In the genomic region with DNA sequence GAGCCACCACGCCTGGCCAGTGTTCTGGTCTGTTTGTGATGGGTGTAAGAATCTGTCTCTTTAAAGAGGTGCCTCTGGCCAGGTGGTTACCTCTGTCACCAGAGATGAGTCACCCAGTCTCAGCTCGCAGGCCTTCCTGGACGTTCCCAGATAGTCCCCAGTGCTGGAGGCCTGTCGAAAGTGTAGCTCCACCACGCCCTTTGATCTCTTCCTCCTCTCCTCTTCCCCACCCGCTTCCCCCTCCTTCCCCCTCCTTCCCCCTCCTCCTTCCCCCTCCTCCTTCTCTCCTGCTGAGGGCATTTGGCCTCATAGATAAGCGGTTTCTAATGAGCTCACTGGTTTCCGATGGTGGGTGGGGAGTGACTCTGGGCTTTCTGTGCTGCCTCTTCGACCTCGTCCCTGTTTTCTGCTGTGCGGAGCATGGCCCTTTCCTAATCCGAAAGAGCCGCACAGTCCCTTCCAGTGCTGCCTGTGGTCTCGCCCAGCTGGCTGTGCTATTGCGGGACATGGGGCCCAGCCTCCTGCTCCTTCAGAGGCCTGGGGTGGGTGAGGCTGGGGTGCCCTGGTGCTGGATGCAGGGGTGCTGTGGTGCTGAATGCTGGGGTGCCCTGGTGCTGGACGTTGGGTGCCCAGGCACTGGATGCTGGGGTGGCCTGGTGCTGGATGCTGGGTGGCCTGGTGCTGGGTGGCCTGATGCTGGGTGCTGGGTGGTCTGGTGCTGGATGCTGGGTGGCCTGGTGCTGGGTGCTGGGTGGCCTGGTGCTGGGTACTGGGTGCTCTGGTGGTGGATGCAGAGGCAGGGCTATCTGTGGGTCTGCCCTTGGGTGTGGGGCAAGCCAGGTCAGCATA, we compare ENCODE assay signal across 1 cellular context.
TF ChIP-seq lines count a peak whose summit lies in the region.

No MANE protein-coding gene starts in this region.

TF ChIP-seq in K562, 482 proteins besides CTCF, POLR2A, EP300 and RAD21 (continued from another document and continues in another):
- TF ChIP-seq, protein P1, sequence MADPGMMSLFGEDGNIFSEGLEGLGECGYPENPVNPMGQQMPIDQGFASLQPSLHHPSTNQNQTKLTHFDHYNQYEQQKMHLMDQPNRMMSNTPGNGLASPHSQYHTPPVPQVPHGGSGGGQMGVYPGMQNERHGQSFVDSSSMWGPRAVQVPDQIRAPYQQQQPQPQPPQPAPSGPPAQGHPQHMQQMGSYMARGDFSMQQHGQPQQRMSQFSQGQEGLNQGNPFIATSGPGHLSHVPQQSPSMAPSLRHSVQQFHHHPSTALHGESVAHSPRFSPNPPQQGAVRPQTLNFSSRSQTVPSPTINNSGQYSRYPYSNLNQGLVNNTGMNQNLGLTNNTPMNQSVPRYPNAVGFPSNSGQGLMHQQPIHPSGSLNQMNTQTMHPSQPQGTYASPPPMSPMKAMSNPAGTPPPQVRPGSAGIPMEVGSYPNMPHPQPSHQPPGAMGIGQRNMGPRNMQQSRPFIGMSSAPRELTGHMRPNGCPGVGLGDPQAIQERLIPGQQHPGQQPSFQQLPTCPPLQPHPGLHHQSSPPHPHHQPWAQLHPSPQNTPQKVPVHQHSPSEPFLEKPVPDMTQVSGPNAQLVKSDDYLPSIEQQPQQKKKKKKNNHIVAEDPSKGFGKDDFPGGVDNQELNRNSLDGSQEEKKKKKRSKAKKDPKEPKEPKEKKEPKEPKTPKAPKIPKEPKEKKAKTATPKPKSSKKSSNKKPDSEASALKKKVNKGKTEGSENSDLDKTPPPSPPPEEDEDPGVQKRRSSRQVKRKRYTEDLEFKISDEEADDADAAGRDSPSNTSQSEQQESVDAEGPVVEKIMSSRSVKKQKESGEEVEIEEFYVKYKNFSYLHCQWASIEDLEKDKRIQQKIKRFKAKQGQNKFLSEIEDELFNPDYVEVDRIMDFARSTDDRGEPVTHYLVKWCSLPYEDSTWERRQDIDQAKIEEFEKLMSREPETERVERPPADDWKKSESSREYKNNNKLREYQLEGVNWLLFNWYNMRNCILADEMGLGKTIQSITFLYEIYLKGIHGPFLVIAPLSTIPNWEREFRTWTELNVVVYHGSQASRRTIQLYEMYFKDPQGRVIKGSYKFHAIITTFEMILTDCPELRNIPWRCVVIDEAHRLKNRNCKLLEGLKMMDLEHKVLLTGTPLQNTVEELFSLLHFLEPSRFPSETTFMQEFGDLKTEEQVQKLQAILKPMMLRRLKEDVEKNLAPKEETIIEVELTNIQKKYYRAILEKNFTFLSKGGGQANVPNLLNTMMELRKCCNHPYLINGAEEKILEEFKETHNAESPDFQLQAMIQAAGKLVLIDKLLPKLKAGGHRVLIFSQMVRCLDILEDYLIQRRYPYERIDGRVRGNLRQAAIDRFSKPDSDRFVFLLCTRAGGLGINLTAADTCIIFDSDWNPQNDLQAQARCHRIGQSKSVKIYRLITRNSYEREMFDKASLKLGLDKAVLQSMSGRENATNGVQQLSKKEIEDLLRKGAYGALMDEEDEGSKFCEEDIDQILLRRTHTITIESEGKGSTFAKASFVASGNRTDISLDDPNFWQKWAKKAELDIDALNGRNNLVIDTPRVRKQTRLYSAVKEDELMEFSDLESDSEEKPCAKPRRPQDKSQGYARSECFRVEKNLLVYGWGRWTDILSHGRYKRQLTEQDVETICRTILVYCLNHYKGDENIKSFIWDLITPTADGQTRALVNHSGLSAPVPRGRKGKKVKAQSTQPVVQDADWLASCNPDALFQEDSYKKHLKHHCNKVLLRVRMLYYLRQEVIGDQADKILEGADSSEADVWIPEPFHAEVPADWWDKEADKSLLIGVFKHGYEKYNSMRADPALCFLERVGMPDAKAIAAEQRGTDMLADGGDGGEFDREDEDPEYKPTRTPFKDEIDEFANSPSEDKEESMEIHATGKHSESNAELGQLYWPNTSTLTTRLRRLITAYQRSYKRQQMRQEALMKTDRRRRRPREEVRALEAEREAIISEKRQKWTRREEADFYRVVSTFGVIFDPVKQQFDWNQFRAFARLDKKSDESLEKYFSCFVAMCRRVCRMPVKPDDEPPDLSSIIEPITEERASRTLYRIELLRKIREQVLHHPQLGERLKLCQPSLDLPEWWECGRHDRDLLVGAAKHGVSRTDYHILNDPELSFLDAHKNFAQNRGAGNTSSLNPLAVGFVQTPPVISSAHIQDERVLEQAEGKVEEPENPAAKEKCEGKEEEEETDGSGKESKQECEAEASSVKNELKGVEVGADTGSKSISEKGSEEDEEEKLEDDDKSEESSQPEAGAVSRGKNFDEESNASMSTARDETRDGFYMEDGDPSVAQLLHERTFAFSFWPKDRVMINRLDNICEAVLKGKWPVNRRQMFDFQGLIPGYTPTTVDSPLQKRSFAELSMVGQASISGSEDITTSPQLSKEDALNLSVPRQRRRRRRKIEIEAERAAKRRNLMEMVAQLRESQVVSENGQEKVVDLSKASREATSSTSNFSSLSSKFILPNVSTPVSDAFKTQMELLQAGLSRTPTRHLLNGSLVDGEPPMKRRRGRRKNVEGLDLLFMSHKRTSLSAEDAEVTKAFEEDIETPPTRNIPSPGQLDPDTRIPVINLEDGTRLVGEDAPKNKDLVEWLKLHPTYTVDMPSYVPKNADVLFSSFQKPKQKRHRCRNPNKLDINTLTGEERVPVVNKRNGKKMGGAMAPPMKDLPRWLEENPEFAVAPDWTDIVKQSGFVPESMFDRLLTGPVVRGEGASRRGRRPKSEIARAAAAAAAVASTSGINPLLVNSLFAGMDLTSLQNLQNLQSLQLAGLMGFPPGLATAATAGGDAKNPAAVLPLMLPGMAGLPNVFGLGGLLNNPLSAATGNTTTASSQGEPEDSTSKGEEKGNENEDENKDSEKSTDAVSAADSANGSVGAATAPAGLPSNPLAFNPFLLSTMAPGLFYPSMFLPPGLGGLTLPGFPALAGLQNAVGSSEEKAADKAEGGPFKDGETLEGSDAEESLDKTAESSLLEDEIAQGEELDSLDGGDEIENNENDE (IDR thresholded peaks at IDR 0.05; ENCODE audit: low read depth, low read length), result no peak
- TF ChIP-seq SMAD1 (IDR thresholded peaks at IDR 0.05; ENCODE audit: low read depth, low read length, partially characterized antibody) (no peak), SPI1 (IDR thresholded peaks at IDR 0.05; ENCODE audit: borderline replicate concordance, low read depth, low read length) (no peak), KAT8 (IDR thresholded peaks at IDR 0.05; ENCODE audit: low read depth) (no peak), ZNF695 (CRISPR knock-in tag; IDR thresholded peaks at IDR 0.05) (no peak), SUPT5H (IDR thresholded peaks at IDR 0.05) (peak; percentile 76), FOXP1 (CRISPR knock-in tag; IDR thresholded peaks at IDR 0.05) (no peak), GATAD2B (IDR thresholded peaks at IDR 0.05; ENCODE audit: borderline replicate concordance) (0 out of 2 replicates have a peak, but pooled peaks have one; percentile 71), ZNF217 (CRISPR knock-in tag; IDR thresholded peaks at IDR 0.05) (no peak), KLF1 (tag; IDR thresholded peaks at IDR 0.05) (peak; percentile 73; the same call in 1 of the 2 replicates), ZNF561 (CRISPR knock-in tag; conservative IDR thresholded peaks at IDR 0.05) (no peak), ZNF668 (CRISPR knock-in tag; IDR thresholded peaks at IDR 0.05) (peak; percentile 33; the same call in 1 of the 2 replicates), SREBF1 (IDR thresholded peaks at IDR 0.05; ENCODE audit: borderline replicate concordance, low read depth, low read length) (no peak), RBM22 (IDR thresholded peaks at IDR 0.05; ENCODE audit: low read depth, low read length, poor library complexity, severe bottlenecking) (peak; percentile 56)
- TF ChIP-seq, protein P2, sequence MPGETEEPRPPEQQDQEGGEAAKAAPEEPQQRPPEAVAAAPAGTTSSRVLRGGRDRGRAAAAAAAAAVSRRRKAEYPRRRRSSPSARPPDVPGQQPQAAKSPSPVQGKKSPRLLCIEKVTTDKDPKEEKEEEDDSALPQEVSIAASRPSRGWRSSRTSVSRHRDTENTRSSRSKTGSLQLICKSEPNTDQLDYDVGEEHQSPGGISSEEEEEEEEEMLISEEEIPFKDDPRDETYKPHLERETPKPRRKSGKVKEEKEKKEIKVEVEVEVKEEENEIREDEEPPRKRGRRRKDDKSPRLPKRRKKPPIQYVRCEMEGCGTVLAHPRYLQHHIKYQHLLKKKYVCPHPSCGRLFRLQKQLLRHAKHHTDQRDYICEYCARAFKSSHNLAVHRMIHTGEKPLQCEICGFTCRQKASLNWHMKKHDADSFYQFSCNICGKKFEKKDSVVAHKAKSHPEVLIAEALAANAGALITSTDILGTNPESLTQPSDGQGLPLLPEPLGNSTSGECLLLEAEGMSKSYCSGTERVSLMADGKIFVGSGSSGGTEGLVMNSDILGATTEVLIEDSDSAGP (CRISPR knock-in tag; IDR thresholded peaks at IDR 0.05), result peak; percentile 89
- TF ChIP-seq, protein P3, sequence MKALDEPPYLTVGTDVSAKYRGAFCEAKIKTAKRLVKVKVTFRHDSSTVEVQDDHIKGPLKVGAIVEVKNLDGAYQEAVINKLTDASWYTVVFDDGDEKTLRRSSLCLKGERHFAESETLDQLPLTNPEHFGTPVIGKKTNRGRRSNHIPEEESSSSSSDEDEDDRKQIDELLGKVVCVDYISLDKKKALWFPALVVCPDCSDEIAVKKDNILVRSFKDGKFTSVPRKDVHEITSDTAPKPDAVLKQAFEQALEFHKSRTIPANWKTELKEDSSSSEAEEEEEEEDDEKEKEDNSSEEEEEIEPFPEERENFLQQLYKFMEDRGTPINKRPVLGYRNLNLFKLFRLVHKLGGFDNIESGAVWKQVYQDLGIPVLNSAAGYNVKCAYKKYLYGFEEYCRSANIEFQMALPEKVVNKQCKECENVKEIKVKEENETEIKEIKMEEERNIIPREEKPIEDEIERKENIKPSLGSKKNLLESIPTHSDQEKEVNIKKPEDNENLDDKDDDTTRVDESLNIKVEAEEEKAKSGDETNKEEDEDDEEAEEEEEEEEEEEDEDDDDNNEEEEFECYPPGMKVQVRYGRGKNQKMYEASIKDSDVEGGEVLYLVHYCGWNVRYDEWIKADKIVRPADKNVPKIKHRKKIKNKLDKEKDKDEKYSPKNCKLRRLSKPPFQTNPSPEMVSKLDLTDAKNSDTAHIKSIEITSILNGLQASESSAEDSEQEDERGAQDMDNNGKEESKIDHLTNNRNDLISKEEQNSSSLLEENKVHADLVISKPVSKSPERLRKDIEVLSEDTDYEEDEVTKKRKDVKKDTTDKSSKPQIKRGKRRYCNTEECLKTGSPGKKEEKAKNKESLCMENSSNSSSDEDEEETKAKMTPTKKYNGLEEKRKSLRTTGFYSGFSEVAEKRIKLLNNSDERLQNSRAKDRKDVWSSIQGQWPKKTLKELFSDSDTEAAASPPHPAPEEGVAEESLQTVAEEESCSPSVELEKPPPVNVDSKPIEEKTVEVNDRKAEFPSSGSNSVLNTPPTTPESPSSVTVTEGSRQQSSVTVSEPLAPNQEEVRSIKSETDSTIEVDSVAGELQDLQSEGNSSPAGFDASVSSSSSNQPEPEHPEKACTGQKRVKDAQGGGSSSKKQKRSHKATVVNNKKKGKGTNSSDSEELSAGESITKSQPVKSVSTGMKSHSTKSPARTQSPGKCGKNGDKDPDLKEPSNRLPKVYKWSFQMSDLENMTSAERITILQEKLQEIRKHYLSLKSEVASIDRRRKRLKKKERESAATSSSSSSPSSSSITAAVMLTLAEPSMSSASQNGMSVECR (CRISPR knock-in tag; IDR thresholded peaks at IDR 0.05), result peak; percentile 43; the same call in 1 of the 2 replicates
- TF ChIP-seq, protein P4, sequence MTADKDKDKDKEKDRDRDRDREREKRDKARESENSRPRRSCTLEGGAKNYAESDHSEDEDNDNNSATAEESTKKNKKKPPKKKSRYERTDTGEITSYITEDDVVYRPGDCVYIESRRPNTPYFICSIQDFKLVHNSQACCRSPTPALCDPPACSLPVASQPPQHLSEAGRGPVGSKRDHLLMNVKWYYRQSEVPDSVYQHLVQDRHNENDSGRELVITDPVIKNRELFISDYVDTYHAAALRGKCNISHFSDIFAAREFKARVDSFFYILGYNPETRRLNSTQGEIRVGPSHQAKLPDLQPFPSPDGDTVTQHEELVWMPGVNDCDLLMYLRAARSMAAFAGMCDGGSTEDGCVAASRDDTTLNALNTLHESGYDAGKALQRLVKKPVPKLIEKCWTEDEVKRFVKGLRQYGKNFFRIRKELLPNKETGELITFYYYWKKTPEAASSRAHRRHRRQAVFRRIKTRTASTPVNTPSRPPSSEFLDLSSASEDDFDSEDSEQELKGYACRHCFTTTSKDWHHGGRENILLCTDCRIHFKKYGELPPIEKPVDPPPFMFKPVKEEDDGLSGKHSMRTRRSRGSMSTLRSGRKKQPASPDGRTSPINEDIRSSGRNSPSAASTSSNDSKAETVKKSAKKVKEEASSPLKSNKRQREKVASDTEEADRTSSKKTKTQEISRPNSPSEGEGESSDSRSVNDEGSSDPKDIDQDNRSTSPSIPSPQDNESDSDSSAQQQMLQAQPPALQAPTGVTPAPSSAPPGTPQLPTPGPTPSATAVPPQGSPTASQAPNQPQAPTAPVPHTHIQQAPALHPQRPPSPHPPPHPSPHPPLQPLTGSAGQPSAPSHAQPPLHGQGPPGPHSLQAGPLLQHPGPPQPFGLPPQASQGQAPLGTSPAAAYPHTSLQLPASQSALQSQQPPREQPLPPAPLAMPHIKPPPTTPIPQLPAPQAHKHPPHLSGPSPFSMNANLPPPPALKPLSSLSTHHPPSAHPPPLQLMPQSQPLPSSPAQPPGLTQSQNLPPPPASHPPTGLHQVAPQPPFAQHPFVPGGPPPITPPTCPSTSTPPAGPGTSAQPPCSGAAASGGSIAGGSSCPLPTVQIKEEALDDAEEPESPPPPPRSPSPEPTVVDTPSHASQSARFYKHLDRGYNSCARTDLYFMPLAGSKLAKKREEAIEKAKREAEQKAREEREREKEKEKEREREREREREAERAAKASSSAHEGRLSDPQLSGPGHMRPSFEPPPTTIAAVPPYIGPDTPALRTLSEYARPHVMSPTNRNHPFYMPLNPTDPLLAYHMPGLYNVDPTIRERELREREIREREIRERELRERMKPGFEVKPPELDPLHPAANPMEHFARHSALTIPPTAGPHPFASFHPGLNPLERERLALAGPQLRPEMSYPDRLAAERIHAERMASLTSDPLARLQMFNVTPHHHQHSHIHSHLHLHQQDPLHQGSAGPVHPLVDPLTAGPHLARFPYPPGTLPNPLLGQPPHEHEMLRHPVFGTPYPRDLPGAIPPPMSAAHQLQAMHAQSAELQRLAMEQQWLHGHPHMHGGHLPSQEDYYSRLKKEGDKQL (CRISPR knock-in tag; IDR thresholded peaks at IDR 0.05; ENCODE audit: borderline replicate concordance), result no peak
- TF ChIP-seq, protein P5, sequence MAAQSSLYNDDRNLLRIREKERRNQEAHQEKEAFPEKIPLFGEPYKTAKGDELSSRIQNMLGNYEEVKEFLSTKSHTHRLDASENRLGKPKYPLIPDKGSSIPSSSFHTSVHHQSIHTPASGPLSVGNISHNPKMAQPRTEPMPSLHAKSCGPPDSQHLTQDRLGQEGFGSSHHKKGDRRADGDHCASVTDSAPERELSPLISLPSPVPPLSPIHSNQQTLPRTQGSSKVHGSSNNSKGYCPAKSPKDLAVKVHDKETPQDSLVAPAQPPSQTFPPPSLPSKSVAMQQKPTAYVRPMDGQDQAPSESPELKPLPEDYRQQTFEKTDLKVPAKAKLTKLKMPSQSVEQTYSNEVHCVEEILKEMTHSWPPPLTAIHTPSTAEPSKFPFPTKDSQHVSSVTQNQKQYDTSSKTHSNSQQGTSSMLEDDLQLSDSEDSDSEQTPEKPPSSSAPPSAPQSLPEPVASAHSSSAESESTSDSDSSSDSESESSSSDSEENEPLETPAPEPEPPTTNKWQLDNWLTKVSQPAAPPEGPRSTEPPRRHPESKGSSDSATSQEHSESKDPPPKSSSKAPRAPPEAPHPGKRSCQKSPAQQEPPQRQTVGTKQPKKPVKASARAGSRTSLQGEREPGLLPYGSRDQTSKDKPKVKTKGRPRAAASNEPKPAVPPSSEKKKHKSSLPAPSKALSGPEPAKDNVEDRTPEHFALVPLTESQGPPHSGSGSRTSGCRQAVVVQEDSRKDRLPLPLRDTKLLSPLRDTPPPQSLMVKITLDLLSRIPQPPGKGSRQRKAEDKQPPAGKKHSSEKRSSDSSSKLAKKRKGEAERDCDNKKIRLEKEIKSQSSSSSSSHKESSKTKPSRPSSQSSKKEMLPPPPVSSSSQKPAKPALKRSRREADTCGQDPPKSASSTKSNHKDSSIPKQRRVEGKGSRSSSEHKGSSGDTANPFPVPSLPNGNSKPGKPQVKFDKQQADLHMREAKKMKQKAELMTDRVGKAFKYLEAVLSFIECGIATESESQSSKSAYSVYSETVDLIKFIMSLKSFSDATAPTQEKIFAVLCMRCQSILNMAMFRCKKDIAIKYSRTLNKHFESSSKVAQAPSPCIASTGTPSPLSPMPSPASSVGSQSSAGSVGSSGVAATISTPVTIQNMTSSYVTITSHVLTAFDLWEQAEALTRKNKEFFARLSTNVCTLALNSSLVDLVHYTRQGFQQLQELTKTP (IDR thresholded peaks at IDR 0.05; ENCODE audit: low read depth in 1 of 2, partially characterized antibody in 2 of 2), result no peak
